In the genomic region with DNA sequence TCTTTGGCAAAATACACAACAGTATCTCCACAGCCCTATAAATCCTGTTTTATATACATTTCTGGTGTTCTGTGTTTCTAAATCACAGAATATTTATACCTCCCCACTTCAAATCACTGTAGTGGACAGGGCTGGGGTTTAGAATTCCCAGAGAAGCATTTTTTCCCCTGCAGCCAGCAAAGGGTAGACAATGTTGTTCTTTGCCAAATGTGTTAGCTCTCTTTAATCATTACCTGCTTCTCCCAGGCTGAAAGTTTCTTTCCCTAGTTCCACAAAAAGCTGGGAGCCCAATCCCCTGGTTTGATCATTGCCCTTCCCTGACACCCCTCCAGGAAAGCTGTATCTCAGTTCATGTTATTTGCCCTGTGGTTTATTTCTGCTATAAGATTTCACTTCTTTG, we compare ENCODE assay signal across 23 cellular contexts.
DNase-seq lines count a peak whose midpoint lies in the region; ATAC-seq lines count a peak whose summit lies in the region.
"Had no signal": no experiment of that assay in that cellular context is flagged by ENCODE, and none has a peak within 500 bp of the region (broad histone marks: within the 10 kb centered on the region; RNA-seq: fewer than 3 reads in every experiment).

No MANE protein-coding gene starts in this region.

- peaks cover 8 to 40% (median 30%) of the 10 kb centered on the region in 10 experiments for H3K4me1 ChIP-seq in BLaER1 treated with 17β-estradiol and CSF1 and Interleukin-3, amounts not matched to agents 10 nM and 100 nM

- no peaks in the 10 kb centered on the region for H3K36me3 ChIP-seq in BLaER1 treated with 17β-estradiol and CSF1 and Interleukin-3, amounts not matched to agents 10 nM and 100 nM
- H3K36me3 ChIP-seq in SK-N-MC (ENCODE audit: insufficient read depth, low read length) = no peaks in the 10 kb centered on the region

- no peaks in the 10 kb centered on the region for H3K27me3 ChIP-seq in BLaER1 treated with 17β-estradiol and CSF1 and Interleukin-3, amounts not matched to agents 10 nM and 100 nM
- H3K27me3 ChIP-seq: MG63 had no signal

- ATAC-seq in left lobe of liver = peak; percentile 83
- ATAC-seq in GM19351 (IDR thresholded peaks at IDR 0.05; ENCODE audit: unreplicated experiment) = no peak
- ATAC-seq: K562, Panc1 had no signal

- peak overlapping the region in 9 of 11 experiments; percentile 0 to 38 (median 12); a peak in 8 of 22 replicates for H3K4me2 ChIP-seq in BLaER1 treated with 17β-estradiol and CSF1 and Interleukin-3, amounts not matched to agents 10 nM and 100 nM

- H3K4me3 ChIP-seq in BLaER1 treated with 17β-estradiol and CSF1 and Interleukin-3, amounts not matched to agents 10 nM and 100 nM = no peak overlapping the region
- no peak overlapping the region for H3K4me3 ChIP-seq in SK-N-MC
- H3K4me3 ChIP-seq: GM23248, K562, MG63 had no signal

- peak overlapping the region in 5 of 11 experiments; percentile 6 to 26 (median 18); a peak in 3 of 22 replicates for H3K27ac ChIP-seq in BLaER1 treated with 17β-estradiol and CSF1 and Interleukin-3, amounts not matched to agents 10 nM and 100 nM
- peak overlapping the region; percentile 88 for H3K27ac ChIP-seq in SK-N-MC
- H3K27ac ChIP-seq: GM23248, RWPE1 had no signal

- DNase-seq in SK-N-MC (ENCODE audit: low read depth, low spot score) (no peak), left lobe of liver (ENCODE audit: low spot score) (no peak), renal cortical epithelial cell (ENCODE audit: low read depth) (peak; percentile 34), NCI-H187 treated with DMSO at 0.1 percent for 48 hours (lab: John Stamatoyannopoulos, UW) (no peak)
- no peak for DNase-seq in stimulated activated CD4-positive, alpha-beta T cell treated with anti-CD3 and anti-CD28 coated beads, Interleukin-12 subunit alpha, Interleukin-12 subunit beta, amount 100 ng/mL, for 4 hours
- DNase-seq: C1 segment of cervical spinal cord; CD4-positive, alpha-beta memory T cell; COR-L47; DMS53; GM23248; H7; MG63; NCI-H1105 treated with DMSO at 0.1 percent for 48 hours; NCI-H146; NCI-H2029; NCI-H2227 treated with DMSO at 0.1 percent for 48 hours; NCI-H526 treated with DMSO at 0.1 percent for 48 hours; SHP77 had no signal

- H3K9me3 ChIP-seq in BLaER1 treated with 17β-estradiol and CSF1 and Interleukin-3, amounts not matched to agents 10 nM and 100 nM (replicated peaks in 1 of 11) = peaks cover 0 to 45% (median 18%) of the 10 kb centered on the region in 11 experiments; a peak in 13 of 22 replicates
- no peaks in the 10 kb centered on the region for H3K9me3 ChIP-seq in SK-N-MC (ENCODE audit: low read depth, low read length)

- no peaks in the 10 kb centered on the region for H4K20me1 ChIP-seq in BLaER1 treated with 17β-estradiol and CSF1 and Interleukin-3, amounts not matched to agents 10 nM and 100 nM

- H3K9ac ChIP-seq in BLaER1 treated with 17β-estradiol and CSF1 and Interleukin-3, amounts not matched to agents 10 nM and 100 nM = no peak overlapping the region
- no peak overlapping the region for H3K9ac ChIP-seq in SK-N-MC (ENCODE audit: insufficient read length)
- H3K9ac ChIP-seq: GM23248 had no signal
